ENCODE assay signal across 2 cellular contexts in the genomic region with DNA sequence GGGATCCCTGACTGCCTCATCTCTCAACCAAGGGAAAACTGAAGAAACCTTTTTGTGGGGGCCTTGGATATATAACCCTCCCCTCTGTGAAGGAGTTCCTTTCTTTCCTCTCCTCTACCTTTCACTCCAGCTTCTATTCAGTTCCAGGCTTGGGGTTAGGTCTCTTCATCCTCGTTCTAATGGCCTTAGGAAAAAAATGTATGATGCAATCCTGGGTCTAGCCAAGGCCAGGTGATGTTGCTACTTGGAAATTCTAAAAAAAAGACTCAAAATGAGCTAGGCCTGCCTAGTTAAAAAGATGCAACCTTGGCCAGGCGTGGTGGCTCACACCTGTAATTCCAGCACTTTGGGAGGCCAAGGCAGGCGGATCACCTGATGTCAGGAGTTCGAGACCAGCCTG.
TF ChIP-seq lines count a peak whose summit lies in the region.

No MANE protein-coding gene starts in this region.

TF ChIP-seq in HEK293, 187 proteins besides CTCF, POLR2A, EP300 and RAD21:
- TF ChIP-seq ZNF549 (tag by site-specific recombination; IDR thresholded peaks at IDR 0.05): no peak
- peak; percentile 43; the same call in 1 of the 2 replicates for TF ChIP-seq ZNF596 (tag by site-specific recombination; IDR thresholded peaks at IDR 0.05)

TF ChIP-seq in IMR-90, 13 proteins besides CTCF, POLR2A, EP300 and RAD21:
- no peak for TF ChIP-seq SMC3 (IDR thresholded peaks at IDR 0.05; ENCODE audit: low read depth, low read length)
- peak; percentile 59 for TF ChIP-seq CEBPB (IDR thresholded peaks at IDR 0.05; ENCODE audit: low read depth, low read length)
TF ChIP-seq in IMR-90: peak in this region for 1.
